In the genomic region with DNA sequence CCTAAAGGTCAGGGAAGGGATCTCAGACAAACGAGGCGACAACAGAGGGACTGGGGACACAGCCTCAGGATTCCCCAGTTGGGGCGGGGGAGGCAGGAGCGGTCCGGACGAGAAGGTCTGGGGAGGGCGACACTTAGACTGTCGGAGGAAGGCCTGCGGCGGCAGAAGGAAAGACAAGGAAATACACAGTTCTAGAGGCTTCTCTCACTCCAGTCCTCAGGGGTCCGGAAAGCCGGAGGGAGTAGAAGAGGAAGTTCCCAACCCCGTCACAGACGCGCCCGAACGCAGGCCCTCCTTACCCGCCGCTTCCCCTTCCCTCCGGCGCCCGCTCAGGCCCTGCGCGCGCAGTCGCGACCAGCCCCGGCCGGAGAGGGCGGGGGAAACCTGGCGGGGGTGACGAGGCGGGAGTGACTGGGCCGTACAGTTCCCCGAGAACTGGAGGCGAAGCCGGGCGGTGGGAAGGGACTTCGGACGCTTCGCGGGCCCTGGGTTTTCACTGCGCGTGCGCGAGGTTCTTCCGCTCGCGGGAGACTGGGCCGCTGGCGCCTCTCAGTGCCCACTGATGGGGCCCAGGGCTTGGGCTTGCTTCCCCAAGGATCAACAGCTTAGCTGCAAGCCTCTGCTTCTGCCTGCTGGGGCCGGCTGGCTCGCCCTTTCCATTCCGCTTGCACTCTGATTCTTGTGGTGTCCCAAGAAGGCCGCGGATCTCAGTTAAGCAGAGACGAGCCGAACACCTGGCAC, we compare ENCODE assay signal across 8 cellular contexts. TPM values are rescaled to one million over a fixed set of nuclear protein-coding genes. Genes with fewer than 3 reads are reported as not detected.
DNase-seq lines count a peak whose midpoint lies in the region; ATAC-seq lines count a peak whose summit lies in the region.

IPP (minus strand) TSS at position 356 of the 741 bp plus-strand sequence. CDS start 4,242 bp downstream, outside the sequence.

- H3K36me3 ChIP-seq in aorta (ENCODE audit: control insufficient read depth in 1 of 2, insufficient read depth in 2 of 2, low read length in 1 of 2), result no peaks in the 10 kb centered on the region

- H3K4me1 ChIP-seq in right cardiac atrium (ENCODE audit: control insufficient read depth, insufficient read depth, low read length) (no peaks in the 10 kb centered on the region), aorta (ENCODE audit: control insufficient read depth in 1 of 2, insufficient read depth in 2 of 2, low read length in 2 of 2) (no peaks in the 10 kb centered on the region)

- intact Hi-C loops in T-helper 2 cell treated with Interferon-gamma antibody and Interleukin-4, amounts not matched to agents 100 ng/mL and 5 ng/mL, for 36 hours (cut with micrococcal nuclease), result loop anchor here (1.0 to 5.0 kb wide), 4 partner anchors 54 to 447 kb away; partner anchors contain the start of genes GPBP1L1, NASP and POMGNT1
- intact Hi-C loops in right cardiac atrium (cut with DNase I), result no loop called here
- intact Hi-C loops in aorta (cut with DNase I), result loop anchor here (2.0 to 5.0 kb wide), 3 partner anchors 52 to 62 kb away; partner anchors contain the start of genes MAST2 (in 2 of the 2) and TMEM69 (in 1 of the 2)

- no peaks in the 10 kb centered on the region for H3K9me3 ChIP-seq in right cardiac atrium (ENCODE audit: control insufficient read depth, low read length)
- no peaks in the 10 kb centered on the region for H3K9me3 ChIP-seq in aorta (ENCODE audit: control insufficient read depth, low read length)

- H3K27ac ChIP-seq in right cardiac atrium (ENCODE audit: low read length), result peak within 1 kb of the TSS; percentile 96
- peak within 1 kb of the TSS; percentile 73 to 96 for H3K27ac ChIP-seq in aorta (ENCODE audit: low read depth in 1 of 2, low read length in 2 of 2)

- H3K4me3 ChIP-seq in right cardiac atrium (ENCODE audit: low read length) (peak within 1 kb of the TSS; percentile 65), aorta (ENCODE audit: low read length in 2 of 2) (peak within 1 kb of the TSS; percentile 56 to 74)

- WGBS in right cardiac atrium, result under 1% methylated on average over 58 of the region's 58 CpGs
- 0 to 1% methylated on average over 58 of the region's 58 CpGs for WGBS in aorta, 2 donors

- ATAC-seq in GM18499 (IDR thresholded peaks at IDR 0.05; ENCODE audit: insufficient read depth, unreplicated experiment) (peak; percentile 63), HG02943 (IDR thresholded peaks at IDR 0.05; ENCODE audit: low read depth, unreplicated experiment) (peak; percentile 76), right cardiac atrium (peak; percentile 99 to 100), aorta (ENCODE audit: low FRiP score) (peak; percentile 100)

- peak; percentile 74 for DNase-seq in NCI-H187 treated with DMSO at 0.1 percent for 48 hours (lab: John Stamatoyannopoulos, UW)
- DNase-seq in anterior cingulate cortex (lab: John Stamatoyannopoulos, UW), result peak; percentile 25 to 96 (median 92)
- peak; percentile 99 for DNase-seq in right cardiac atrium
- DNase-seq in putamen (ENCODE audit: low spot score), result peak; percentile 95
- DNase-seq in aorta, result peak; percentile 99

- no peaks in the 10 kb centered on the region for H3K27me3 ChIP-seq in right cardiac atrium (ENCODE audit: control insufficient read depth, insufficient read depth)
- no peaks in the 10 kb centered on the region for H3K27me3 ChIP-seq in aorta (ENCODE audit: control insufficient read depth in 1 of 2, insufficient read depth in 2 of 2, low read length in 1 of 2)

RNA-seq across cellular contexts. Expression of gene IPP, which starts in this region (rescaled TPM):
- 12.0 and 12.2 TPM in 2 replicates for total RNA-seq in T-helper 2 cell treated with Interferon-gamma antibody and Interleukin-4, amounts not matched to agents 100 ng/mL and 5 ng/mL, for 36 hours
- total RNA-seq in right cardiac atrium, result 10 to 100 TPM; 12.2 to 20.2 (median 15.7) TPM
- polyA plus RNA-seq in right cardiac atrium, result 7.4 TPM
- total RNA-seq in aorta, result 10 to 100 TPM in 1 of 2 donors, 1 to 10 TPM in 1; 8.4 to 14.2 TPM
- polyA plus RNA-seq in aorta, result 1 to 10 TPM; 3.9 to 5.5 TPM

Comparison
In these comparisons a context has a peak if more than half of its experiments do, and no peak if none do; other contexts are left out.
1. Peak in every context shown above with its lines: DNase-seq, ATAC-seq, H3K4me3 ChIP-seq and H3K27ac ChIP-seq.
2. intact Hi-C loops: an anchor here in T-helper 2 cell treated with Interferon-gamma antibody and Interleukin-4, amounts not matched to agents 100 ng/mL and 5 ng/mL, for 36 hours (1.0 to 5.0 kb wide) and aorta (2.0 to 5.0 kb wide); none called in right cardiac atrium.